Comparison of ENCODE assay signal across 8 cellular contexts in genomic region chr7:41977165-41977651, GRCh38.
DNase-seq lines count a peak whose midpoint lies in the region; ATAC-seq and TF ChIP-seq lines count a peak whose summit lies in the region.

No MANE protein-coding gene starts in this region.

- H3K9ac ChIP-seq in adipocyte (ENCODE audit: low read length) = peak overlapping the region; percentile 44

- H3K4me1 ChIP-seq in adipocyte (ENCODE audit: control insufficient read depth, insufficient read depth, low read length) = peaks cover 47% of the 10 kb centered on the region

- TF ChIP-seq RAD21 in Ishikawa (IDR thresholded peaks at IDR 0.05; ENCODE audit: low read depth) = peak; percentile 61

- H3K36me3 ChIP-seq in adipocyte (ENCODE audit: control insufficient read depth, insufficient read depth, low read length, severe bottlenecking) = peaks cover 9% of the 10 kb centered on the region

- H3K9me3 ChIP-seq in adipocyte (ENCODE audit: control insufficient read depth, low read length) = no peaks in the 10 kb centered on the region

- H3K4me3 ChIP-seq in adipocyte (ENCODE audit: low read length) = no peak overlapping the region

- DNase-seq in Caki2 (ENCODE audit: low read depth) (peak; percentile 48), adipocyte (ENCODE audit: low read depth) (peak; percentile 84), hepatic stellate cell (ENCODE audit: low spot score) (peak; percentile 58), smooth muscle cell of the brain vasculature (ENCODE audit: low read depth, low spot score) (peak; percentile 55)

- TF ChIP-seq EP300 in Ishikawa (IDR thresholded peaks at IDR 0.05; ENCODE audit: borderline replicate concordance) = no peak

- H3K27me3 ChIP-seq in adipocyte (replicated peaks; ENCODE audit: control insufficient read depth, insufficient read depth, low read length) = no peaks in the 10 kb centered on the region

- in situ Hi-C loops in Caki2 (cut with HindIII; ENCODE audit: low pct_unique_long_range_greater_than_20kb, low sequenced_read_pairs) = no loop called here

- no peak for ATAC-seq in HG03354 (IDR thresholded peaks at IDR 0.05; ENCODE audit: poor library complexity, severe bottlenecking, unreplicated experiment)
- no peak for ATAC-seq in HG02981 (IDR thresholded peaks at IDR 0.05; ENCODE audit: unreplicated experiment)
- ATAC-seq in GM21381 (IDR thresholded peaks at IDR 0.05; ENCODE audit: unreplicated experiment) = no peak

TF ChIP-seq in Ishikawa, 13 proteins besides CTCF, POLR2A, EP300 and RAD21:
- TF ChIP-seq REST (IDR thresholded peaks at IDR 0.05; ENCODE audit: low read depth) = no peak
- no peak for TF ChIP-seq MAX (IDR thresholded peaks at IDR 0.05)
- TF ChIP-seq ZBTB7A (IDR thresholded peaks at IDR 0.05; ENCODE audit: low read depth) = no peak
- no peak for TF ChIP-seq YY1 (IDR thresholded peaks at IDR 0.05; ENCODE audit: low read depth)
- TF ChIP-seq CEBPB (IDR thresholded peaks at IDR 0.05) = no peak
- TF ChIP-seq TAF1 (IDR thresholded peaks at IDR 0.05; ENCODE audit: low read depth) = no peak
- no peak for TF ChIP-seq EGR1 (IDR thresholded peaks at IDR 0.05)
- TF ChIP-seq FOXM1 (IDR thresholded peaks at IDR 0.05; ENCODE audit: borderline replicate concordance, low read depth) = no peak
